Comparison of ENCODE assay signal across 3 cellular contexts in the genomic region with DNA sequence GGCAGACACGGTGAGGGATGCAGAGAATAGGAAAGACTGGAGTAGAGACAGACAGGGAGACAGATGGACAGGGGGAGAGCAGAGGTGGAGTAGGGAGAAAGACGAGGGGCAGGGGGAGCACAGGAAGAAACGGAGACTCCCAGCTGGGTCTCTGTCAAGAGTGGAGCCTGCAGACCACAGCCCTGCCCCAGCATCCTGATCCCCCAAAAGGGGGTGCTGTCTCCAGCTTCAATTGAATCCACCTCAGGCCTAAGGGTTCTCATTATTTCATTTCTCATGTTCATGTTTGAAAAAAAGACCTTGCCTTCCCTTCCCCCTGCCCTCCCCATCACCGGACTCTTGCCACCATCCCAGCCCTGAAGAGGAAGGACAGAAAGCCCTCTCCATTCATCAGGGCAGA.
TF ChIP-seq lines count a peak whose summit lies in the region.

No MANE protein-coding gene starts in this region.

TF ChIP-seq in SK-N-SH, 30 proteins besides CTCF, POLR2A, EP300 and RAD21:
- TF ChIP-seq RFX5 (IDR thresholded peaks at IDR 0.05; ENCODE audit: low read length) (no peak), TCF12 (IDR thresholded peaks at IDR 0.05) (no peak), CHD2 (IDR thresholded peaks at IDR 0.05; ENCODE audit: low read length, partially characterized antibody) (no peak), YY1 (IDR thresholded peaks at IDR 0.05; ENCODE audit: low read depth) (no peak)
- TF ChIP-seq, protein P1, sequence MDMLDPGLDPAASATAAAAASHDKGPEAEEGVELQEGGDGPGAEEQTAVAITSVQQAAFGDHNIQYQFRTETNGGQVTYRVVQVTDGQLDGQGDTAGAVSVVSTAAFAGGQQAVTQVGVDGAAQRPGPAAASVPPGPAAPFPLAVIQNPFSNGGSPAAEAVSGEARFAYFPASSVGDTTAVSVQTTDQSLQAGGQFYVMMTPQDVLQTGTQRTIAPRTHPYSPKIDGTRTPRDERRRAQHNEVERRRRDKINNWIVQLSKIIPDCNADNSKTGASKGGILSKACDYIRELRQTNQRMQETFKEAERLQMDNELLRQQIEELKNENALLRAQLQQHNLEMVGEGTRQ (IDR thresholded peaks at IDR 0.05; ENCODE audit: borderline replicate concordance, low read depth, low read length), result no peak
- TF ChIP-seq, protein P2, sequence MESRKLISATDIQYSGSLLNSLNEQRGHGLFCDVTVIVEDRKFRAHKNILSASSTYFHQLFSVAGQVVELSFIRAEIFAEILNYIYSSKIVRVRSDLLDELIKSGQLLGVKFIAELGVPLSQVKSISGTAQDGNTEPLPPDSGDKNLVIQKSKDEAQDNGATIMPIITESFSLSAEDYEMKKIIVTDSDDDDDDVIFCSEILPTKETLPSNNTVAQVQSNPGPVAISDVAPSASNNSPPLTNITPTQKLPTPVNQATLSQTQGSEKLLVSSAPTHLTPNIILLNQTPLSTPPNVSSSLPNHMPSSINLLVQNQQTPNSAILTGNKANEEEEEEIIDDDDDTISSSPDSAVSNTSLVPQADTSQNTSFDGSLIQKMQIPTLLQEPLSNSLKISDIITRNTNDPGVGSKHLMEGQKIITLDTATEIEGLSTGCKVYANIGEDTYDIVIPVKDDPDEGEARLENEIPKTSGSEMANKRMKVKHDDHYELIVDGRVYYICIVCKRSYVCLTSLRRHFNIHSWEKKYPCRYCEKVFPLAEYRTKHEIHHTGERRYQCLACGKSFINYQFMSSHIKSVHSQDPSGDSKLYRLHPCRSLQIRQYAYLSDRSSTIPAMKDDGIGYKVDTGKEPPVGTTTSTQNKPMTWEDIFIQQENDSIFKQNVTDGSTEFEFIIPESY (IDR thresholded peaks at IDR 0.05; ENCODE audit: borderline replicate concordance, low read depth), result no peak
- TF ChIP-seq, protein P3, sequence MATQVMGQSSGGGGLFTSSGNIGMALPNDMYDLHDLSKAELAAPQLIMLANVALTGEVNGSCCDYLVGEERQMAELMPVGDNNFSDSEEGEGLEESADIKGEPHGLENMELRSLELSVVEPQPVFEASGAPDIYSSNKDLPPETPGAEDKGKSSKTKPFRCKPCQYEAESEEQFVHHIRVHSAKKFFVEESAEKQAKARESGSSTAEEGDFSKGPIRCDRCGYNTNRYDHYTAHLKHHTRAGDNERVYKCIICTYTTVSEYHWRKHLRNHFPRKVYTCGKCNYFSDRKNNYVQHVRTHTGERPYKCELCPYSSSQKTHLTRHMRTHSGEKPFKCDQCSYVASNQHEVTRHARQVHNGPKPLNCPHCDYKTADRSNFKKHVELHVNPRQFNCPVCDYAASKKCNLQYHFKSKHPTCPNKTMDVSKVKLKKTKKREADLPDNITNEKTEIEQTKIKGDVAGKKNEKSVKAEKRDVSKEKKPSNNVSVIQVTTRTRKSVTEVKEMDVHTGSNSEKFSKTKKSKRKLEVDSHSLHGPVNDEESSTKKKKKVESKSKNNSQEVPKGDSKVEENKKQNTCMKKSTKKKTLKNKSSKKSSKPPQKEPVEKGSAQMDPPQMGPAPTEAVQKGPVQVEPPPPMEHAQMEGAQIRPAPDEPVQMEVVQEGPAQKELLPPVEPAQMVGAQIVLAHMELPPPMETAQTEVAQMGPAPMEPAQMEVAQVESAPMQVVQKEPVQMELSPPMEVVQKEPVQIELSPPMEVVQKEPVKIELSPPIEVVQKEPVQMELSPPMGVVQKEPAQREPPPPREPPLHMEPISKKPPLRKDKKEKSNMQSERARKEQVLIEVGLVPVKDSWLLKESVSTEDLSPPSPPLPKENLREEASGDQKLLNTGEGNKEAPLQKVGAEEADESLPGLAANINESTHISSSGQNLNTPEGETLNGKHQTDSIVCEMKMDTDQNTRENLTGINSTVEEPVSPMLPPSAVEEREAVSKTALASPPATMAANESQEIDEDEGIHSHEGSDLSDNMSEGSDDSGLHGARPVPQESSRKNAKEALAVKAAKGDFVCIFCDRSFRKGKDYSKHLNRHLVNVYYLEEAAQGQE (IDR thresholded peaks at IDR 0.05; ENCODE audit: low read depth, low read length), result no peak
- TF ChIP-seq, protein P4, sequence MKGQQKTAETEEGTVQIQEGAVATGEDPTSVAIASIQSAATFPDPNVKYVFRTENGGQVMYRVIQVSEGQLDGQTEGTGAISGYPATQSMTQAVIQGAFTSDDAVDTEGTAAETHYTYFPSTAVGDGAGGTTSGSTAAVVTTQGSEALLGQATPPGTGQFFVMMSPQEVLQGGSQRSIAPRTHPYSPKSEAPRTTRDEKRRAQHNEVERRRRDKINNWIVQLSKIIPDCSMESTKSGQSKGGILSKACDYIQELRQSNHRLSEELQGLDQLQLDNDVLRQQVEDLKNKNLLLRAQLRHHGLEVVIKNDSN (IDR thresholded peaks at IDR 0.05; ENCODE audit: borderline replicate concordance, low read depth), result no peak

TF ChIP-seq in SK-N-SH treated with all-trans-retinoic acid at 6 μM for 48 hours, 23 proteins besides CTCF, POLR2A, EP300 and RAD21:
- TF ChIP-seq ZFP30 (CRISPR knock-in tag; IDR thresholded peaks at IDR 0.05), result no peak
- no peak for TF ChIP-seq SNAI2 (CRISPR knock-in tag; IDR thresholded peaks at IDR 0.05)
- no peak for TF ChIP-seq BACH2 (CRISPR knock-in tag; IDR thresholded peaks at IDR 0.05; ENCODE audit: borderline replicate concordance)
- no peak for TF ChIP-seq OSR1 (CRISPR knock-in tag; IDR thresholded peaks at IDR 0.05)
- no peak for TF ChIP-seq ZC3H10 (CRISPR knock-in tag; IDR thresholded peaks at IDR 0.05)
- no peak for TF ChIP-seq ZNF8 (CRISPR knock-in tag; IDR thresholded peaks at IDR 0.05)
- TF ChIP-seq ARNTL (CRISPR knock-in tag; IDR thresholded peaks at IDR 0.05; ENCODE audit: borderline replicate concordance, low read depth), result no peak
- TF ChIP-seq ZNF70 (CRISPR knock-in tag; IDR thresholded peaks at IDR 0.05), result no peak
- TF ChIP-seq, protein P5, sequence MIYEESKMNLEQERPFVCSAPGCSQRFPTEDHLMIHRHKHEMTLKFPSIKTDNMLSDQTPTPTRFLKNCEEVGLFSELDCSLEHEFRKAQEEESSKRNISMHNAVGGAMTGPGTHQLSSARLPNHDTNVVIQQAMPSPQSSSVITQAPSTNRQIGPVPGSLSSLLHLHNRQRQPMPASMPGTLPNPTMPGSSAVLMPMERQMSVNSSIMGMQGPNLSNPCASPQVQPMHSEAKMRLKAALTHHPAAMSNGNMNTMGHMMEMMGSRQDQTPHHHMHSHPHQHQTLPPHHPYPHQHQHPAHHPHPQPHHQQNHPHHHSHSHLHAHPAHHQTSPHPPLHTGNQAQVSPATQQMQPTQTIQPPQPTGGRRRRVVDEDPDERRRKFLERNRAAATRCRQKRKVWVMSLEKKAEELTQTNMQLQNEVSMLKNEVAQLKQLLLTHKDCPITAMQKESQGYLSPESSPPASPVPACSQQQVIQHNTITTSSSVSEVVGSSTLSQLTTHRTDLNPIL (CRISPR knock-in tag; IDR thresholded peaks at IDR 0.05; ENCODE audit: low read depth), result no peak
- TF ChIP-seq TCF4 (CRISPR knock-in tag; IDR thresholded peaks at IDR 0.05; ENCODE audit: borderline replicate concordance), result no peak

TF ChIP-seq in H1, 55 proteins besides CTCF, POLR2A, EP300 and RAD21:
- no peak for TF ChIP-seq SUZ12 (IDR thresholded peaks at IDR 0.05; ENCODE audit: low read length)
- TF ChIP-seq SIX5 (IDR thresholded peaks at IDR 0.05; ENCODE audit: low read depth, low read length), result no peak
- TF ChIP-seq, protein P6, sequence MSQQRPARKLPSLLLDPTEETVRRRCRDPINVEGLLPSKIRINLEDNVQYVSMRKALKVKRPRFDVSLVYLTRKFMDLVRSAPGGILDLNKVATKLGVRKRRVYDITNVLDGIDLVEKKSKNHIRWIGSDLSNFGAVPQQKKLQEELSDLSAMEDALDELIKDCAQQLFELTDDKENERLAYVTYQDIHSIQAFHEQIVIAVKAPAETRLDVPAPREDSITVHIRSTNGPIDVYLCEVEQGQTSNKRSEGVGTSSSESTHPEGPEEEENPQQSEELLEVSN (IDR thresholded peaks at IDR 0.05), result no peak
- TF ChIP-seq SIRT6 (IDR thresholded peaks at IDR 0.05; ENCODE audit: low read length), result no peak
- no peak for TF ChIP-seq TAF7 (optimal IDR thresholded peaks at IDR 0.05; ENCODE audit: borderline replicate concordance, low read depth, low read length)
